Comparison of ENCODE assay signal across 1 cellular context in the genomic region with DNA sequence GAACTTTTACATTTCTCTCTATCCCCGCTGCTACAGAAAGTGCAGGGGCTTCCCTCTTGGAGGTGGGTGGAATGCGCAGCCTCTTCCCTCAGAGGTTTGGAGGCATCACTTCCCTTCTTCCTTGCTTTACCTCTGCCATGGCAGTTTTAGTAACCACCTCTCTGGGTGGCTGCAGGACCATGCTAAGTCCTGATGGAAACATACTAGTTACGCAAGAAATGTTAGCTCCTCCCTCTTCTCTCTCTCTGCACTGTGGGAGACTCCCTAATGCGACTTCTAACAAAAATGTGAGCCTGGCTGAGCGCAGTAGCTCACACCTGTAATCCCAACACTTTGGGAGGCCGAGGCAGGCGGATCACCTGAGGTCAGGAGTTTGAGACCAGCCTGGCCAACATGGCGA.
TF ChIP-seq lines count a peak whose summit lies in the region.

No MANE protein-coding gene starts in this region.

TF ChIP-seq in Ishikawa, 13 proteins besides CTCF, POLR2A, EP300 and RAD21 (continued from another document):
- TF ChIP-seq, protein P1, sequence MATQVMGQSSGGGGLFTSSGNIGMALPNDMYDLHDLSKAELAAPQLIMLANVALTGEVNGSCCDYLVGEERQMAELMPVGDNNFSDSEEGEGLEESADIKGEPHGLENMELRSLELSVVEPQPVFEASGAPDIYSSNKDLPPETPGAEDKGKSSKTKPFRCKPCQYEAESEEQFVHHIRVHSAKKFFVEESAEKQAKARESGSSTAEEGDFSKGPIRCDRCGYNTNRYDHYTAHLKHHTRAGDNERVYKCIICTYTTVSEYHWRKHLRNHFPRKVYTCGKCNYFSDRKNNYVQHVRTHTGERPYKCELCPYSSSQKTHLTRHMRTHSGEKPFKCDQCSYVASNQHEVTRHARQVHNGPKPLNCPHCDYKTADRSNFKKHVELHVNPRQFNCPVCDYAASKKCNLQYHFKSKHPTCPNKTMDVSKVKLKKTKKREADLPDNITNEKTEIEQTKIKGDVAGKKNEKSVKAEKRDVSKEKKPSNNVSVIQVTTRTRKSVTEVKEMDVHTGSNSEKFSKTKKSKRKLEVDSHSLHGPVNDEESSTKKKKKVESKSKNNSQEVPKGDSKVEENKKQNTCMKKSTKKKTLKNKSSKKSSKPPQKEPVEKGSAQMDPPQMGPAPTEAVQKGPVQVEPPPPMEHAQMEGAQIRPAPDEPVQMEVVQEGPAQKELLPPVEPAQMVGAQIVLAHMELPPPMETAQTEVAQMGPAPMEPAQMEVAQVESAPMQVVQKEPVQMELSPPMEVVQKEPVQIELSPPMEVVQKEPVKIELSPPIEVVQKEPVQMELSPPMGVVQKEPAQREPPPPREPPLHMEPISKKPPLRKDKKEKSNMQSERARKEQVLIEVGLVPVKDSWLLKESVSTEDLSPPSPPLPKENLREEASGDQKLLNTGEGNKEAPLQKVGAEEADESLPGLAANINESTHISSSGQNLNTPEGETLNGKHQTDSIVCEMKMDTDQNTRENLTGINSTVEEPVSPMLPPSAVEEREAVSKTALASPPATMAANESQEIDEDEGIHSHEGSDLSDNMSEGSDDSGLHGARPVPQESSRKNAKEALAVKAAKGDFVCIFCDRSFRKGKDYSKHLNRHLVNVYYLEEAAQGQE (IDR thresholded peaks at IDR 0.05; ENCODE audit: low read depth), result no peak
- peak; percentile 90 for TF ChIP-seq CEBPB (IDR thresholded peaks at IDR 0.05)
- no peak for TF ChIP-seq CREB1 (IDR thresholded peaks at IDR 0.05; ENCODE audit: low read depth)
